8 cellular contexts compared by ENCODE assay signal in genomic region chr16:1543085-1543896, GRCh38. TPM values are rescaled to one million over a fixed set of nuclear protein-coding genes. Genes with fewer than 3 reads are reported as not detected.
DNase-seq lines count a peak whose midpoint lies in the region; FAIRE-seq and TF ChIP-seq lines count a peak whose summit lies in the region.

No MANE protein-coding gene starts in this region.

- DNase-seq in CD4-positive, alpha-beta memory T cell: peak in 4 of 5 donors; percentile 15 to 76 (median 38)
- DNase-seq in activated CD4-positive, alpha-beta T cell treated with anti-CD3 and anti-CD28 coated beads, Interleukin-2, amount 10 ng/mL, durations not matched to agents 24 days and 14 days: peak; percentile 83
- DNase-seq in endothelial cell of umbilical vein (ENCODE audit: low read depth, low spot score): peak; percentile 92
- DNase-seq in mucosa of gallbladder (ENCODE audit: low spot score): peak; percentile 46
- DNase-seq in NCI-H510A (lab: John Stamatoyannopoulos, UW): no peak
- DNase-seq in NCI-H2029 (lab: John Stamatoyannopoulos, UW): no peak

- H3K4me2 ChIP-seq in endothelial cell of umbilical vein (ENCODE audit: insufficient read depth, low read length): peak overlapping the region; percentile 18

- peak; percentile 99 for FAIRE-seq in endothelial cell of umbilical vein (lab: Jason Lieb, UNC)

- peaks cover 22 to 69% of the 10 kb centered on the region in 2 donors for H3K36me3 Mint-ChIP-seq in CD4-positive, alpha-beta memory T cell
- no peaks in the 10 kb centered on the region for H3K36me3 Mint-ChIP-seq in IgD-negative memory B cell
- H3K36me3 Mint-ChIP-seq in activated CD4-positive, alpha-beta T cell treated with anti-CD3 and anti-CD28 coated beads, Interleukin-2, amount 10 ng/mL, durations not matched to agents 24 days and 14 days (ENCODE audit: low read depth): peaks cover 38% of the 10 kb centered on the region

- TF ChIP-seq CTCF in endothelial cell of umbilical vein (IDR thresholded peaks at IDR 0.05; ENCODE audit: extremely low read depth in 1 of 2, insufficient read depth in 1 of 2, low read depth in 1 of 2, low read length in 2 of 2): peak; percentile 23 to 26

- dilution Hi-C loops in endothelial cell of umbilical vein (cut with MboI; ENCODE audit: extremely low pct_ligation_motif_present, low sequenced_read_pairs): no loop called here

- intact Hi-C loops in CD4-positive, alpha-beta memory T cell (cut with micrococcal nuclease): loop anchor here (2.0 kb wide), 1 partner anchor 14 kb away; no protein-coding TSS in a partner anchor
- intact Hi-C loops in activated CD4-positive, alpha-beta T cell treated with anti-CD3 and anti-CD28 coated beads, Interleukin-2, amount 10 ng/mL, durations not matched to agents 24 days and 14 days (cut with micrococcal nuclease): loop anchor here (1.0 to 2.0 kb wide), 3 partner anchors 8 to 68 kb away; partner anchors contain the start of gene TELO2
- intact Hi-C loops in endothelial cell of umbilical vein (cut with micrococcal nuclease): loop anchor here (1.0 to 5.0 kb wide), 5 partner anchors 10 to 136 kb away; partner anchors contain the start of genes CRAMP1, IFT140 and TMEM204

- TSS peak; percentile 23 for BruUV-seq in endothelial cell of umbilical vein (replicated peaks; lab: Mats Ljungman, UMichigan)

- no peaks in the 10 kb centered on the region for H3K27me3 Mint-ChIP-seq in CD4-positive, alpha-beta memory T cell
- H3K27me3 Mint-ChIP-seq in IgD-negative memory B cell: no peaks in the 10 kb centered on the region
- H3K27me3 Mint-ChIP-seq in activated CD4-positive, alpha-beta T cell treated with anti-CD3 and anti-CD28 coated beads, Interleukin-2, amount 10 ng/mL, durations not matched to agents 24 days and 14 days: no peaks in the 10 kb centered on the region

- H3K27me3 ChIP-seq in CD4-positive, alpha-beta memory T cell (ENCODE audit: insufficient read depth, low read length): no peaks in the 10 kb centered on the region
- no peaks in the 10 kb centered on the region for H3K27me3 ChIP-seq in endothelial cell of umbilical vein (ENCODE audit: control insufficient read depth in 2 of 2, insufficient read depth in 2 of 2, low read length in 2 of 2)
- H3K27me3 ChIP-seq in subcutaneous abdominal adipose tissue (ENCODE audit: control insufficient read depth in 5 of 5, insufficient read depth in 4 of 5, low read length in 5 of 5): peaks cover 0 to 2% (median 0%) of the 10 kb centered on the region in 5 donors

- no peaks in the 10 kb centered on the region for H3K9me3 Mint-ChIP-seq in CD4-positive, alpha-beta memory T cell
- no peaks in the 10 kb centered on the region for H3K9me3 Mint-ChIP-seq in IgD-negative memory B cell
- no peaks in the 10 kb centered on the region for H3K9me3 Mint-ChIP-seq in activated CD4-positive, alpha-beta T cell treated with anti-CD3 and anti-CD28 coated beads, Interleukin-2, amount 10 ng/mL, durations not matched to agents 24 days and 14 days

- peak overlapping the region; percentile 22 for H2AFZ ChIP-seq in endothelial cell of umbilical vein (ENCODE audit: low read depth, low read length)

- H3K4me1 Mint-ChIP-seq in CD4-positive, alpha-beta memory T cell: peaks cover 29 to 90% (median 66%) of the 10 kb centered on the region in 4 donors
- H3K4me1 Mint-ChIP-seq in IgD-negative memory B cell: peaks cover 12 to 21% (median 21%) of the 10 kb centered on the region in 3 donors
- H3K4me1 Mint-ChIP-seq in activated CD4-positive, alpha-beta T cell treated with anti-CD3 and anti-CD28 coated beads, Interleukin-2, amount 10 ng/mL, durations not matched to agents 24 days and 14 days: peaks cover 35% of the 10 kb centered on the region

- peaks cover 37% of the 10 kb centered on the region for H3K36me3 ChIP-seq in CD4-positive, alpha-beta memory T cell (ENCODE audit: insufficient read depth, low read length)
- H3K36me3 ChIP-seq in endothelial cell of umbilical vein (ENCODE audit: control insufficient read depth in 2 of 2, extremely low read depth in 1 of 2, insufficient read depth in 2 of 2, low read length in 2 of 2) (peaks cover 2 to 27% of the 10 kb centered on the region in 2 experiments), subcutaneous abdominal adipose tissue (ENCODE audit: control insufficient read depth in 5 of 5, insufficient read depth in 5 of 5, low read length in 5 of 5) (peaks cover 0 to 65% (median 52%) of the 10 kb centered on the region in 5 donors)

- H3K9me3 ChIP-seq in CD4-positive, alpha-beta memory T cell (ENCODE audit: control insufficient read depth in 1 of 2, low read length in 2 of 2): no peaks in the 10 kb centered on the region
- H3K9me3 ChIP-seq in endothelial cell of umbilical vein (replicated peaks; ENCODE audit: control insufficient read depth, insufficient read depth, low read length) (no peaks in the 10 kb centered on the region), subcutaneous abdominal adipose tissue (ENCODE audit: control insufficient read depth in 5 of 5, low read length in 5 of 5) (no peaks in the 10 kb centered on the region)

- H3K4me3 ChIP-seq in CD4-positive, alpha-beta memory T cell (ENCODE audit: low read length in 2 of 2): peak overlapping the region in 1 of 2 donors; percentile 6
- H3K4me3 ChIP-seq in endothelial cell of umbilical vein (replicated peaks in 1 of 3; ENCODE audit: insufficient read depth in 1 of 3, low read depth in 1 of 3, low read length in 3 of 3) (no peak overlapping the region), subcutaneous abdominal adipose tissue (ENCODE audit: low read depth in 1 of 5, low read length in 5 of 5) (peak overlapping the region in 3 of 5 donors; percentile 22 to 27 (median 23))

- POLR2A ChIA-PET in CD4-positive, alpha-beta memory T cell (lab: Charles Lee; ENCODE audit: partially characterized antibody): interaction anchor here (1.0 to 6.6 kb wide), 6 partner anchors 8 to 123 kb away, joined by 3 to 47 read pairs (median 4); partner anchors contain the start of genes TMEM204 and UQCC4
- POLR2A ChIA-PET in endothelial cell of umbilical vein (lab: Charles Lee): interaction anchor here (0.6 to 1.4 kb wide), 2 partner anchors 11 to 162 kb away, joined by 3 to 6 read pairs; no protein-coding TSS in a partner anchor

- H3K9ac ChIP-seq in endothelial cell of umbilical vein (replicated peaks; ENCODE audit: extremely low read depth, insufficient read depth, low read length): peak overlapping the region; percentile 64
- peak overlapping the region in 1 of 5 donors; percentile 19 for H3K9ac ChIP-seq in subcutaneous abdominal adipose tissue (ENCODE audit: low read length in 5 of 5)

- TF ChIP-seq POLR2A in endothelial cell of umbilical vein (IDR thresholded peaks at IDR 0.05; ENCODE audit: low read depth, low read length): no peak

- CTCF ChIA-PET in CD4-positive, alpha-beta memory T cell (lab: Charles Lee; ENCODE audit: partially characterized antibody): no interaction called here
- CTCF ChIA-PET in endothelial cell of umbilical vein (lab: Charles Lee): interaction anchor here (0.5 to 1.8 kb wide), 11 partner anchors 10 to 163 kb away, joined by 3 to 19 read pairs (median 3); partner anchors contain the start of genes IFT140, MAPK8IP3, TELO2 and TMEM204

- peak overlapping the region; percentile 27 to 94 (median 80) for H3K27ac Mint-ChIP-seq in CD4-positive, alpha-beta memory T cell
- H3K27ac Mint-ChIP-seq in IgD-negative memory B cell: peak overlapping the region; percentile 21 to 80 (median 56)
- H3K27ac Mint-ChIP-seq in activated CD4-positive, alpha-beta T cell treated with anti-CD3 and anti-CD28 coated beads, Interleukin-2, amount 10 ng/mL, durations not matched to agents 24 days and 14 days: peak overlapping the region; percentile 88

- H3K79me2 ChIP-seq in endothelial cell of umbilical vein (ENCODE audit: control insufficient read depth, insufficient read depth, low read length): peaks cover 10% of the 10 kb centered on the region

- peaks cover 85% of the 10 kb centered on the region for H3K4me1 ChIP-seq in CD4-positive, alpha-beta memory T cell (ENCODE audit: insufficient read depth, low read length)
- peaks cover 51% of the 10 kb centered on the region for H3K4me1 ChIP-seq in endothelial cell of umbilical vein (ENCODE audit: control insufficient read depth, extremely low read depth, insufficient read depth, low read length)
- H3K4me1 ChIP-seq in subcutaneous abdominal adipose tissue (ENCODE audit: control insufficient read depth in 5 of 5, insufficient read depth in 5 of 5, low read length in 5 of 5): peaks cover 21 to 99% (median 68%) of the 10 kb centered on the region in 5 donors

- peak overlapping the region in 7 of 8 donors; percentile 72 to 84 (median 79) for H3K4me3 Mint-ChIP-seq in CD4-positive, alpha-beta memory T cell
- peak overlapping the region; percentile 14 to 95 (median 72) for H3K4me3 Mint-ChIP-seq in IgD-negative memory B cell
- peak overlapping the region; percentile 70 for H3K4me3 Mint-ChIP-seq in activated CD4-positive, alpha-beta T cell treated with anti-CD3 and anti-CD28 coated beads, Interleukin-2, amount 10 ng/mL, durations not matched to agents 24 days and 14 days

- no peaks in the 10 kb centered on the region for H3K9me1 ChIP-seq in endothelial cell of umbilical vein (replicated peaks; ENCODE audit: control insufficient read depth, extremely low read depth, insufficient read depth, low read length)

- H3K27ac ChIP-seq in CD4-positive, alpha-beta memory T cell (ENCODE audit: low read depth, low read length): peak overlapping the region; percentile 42
- H3K27ac ChIP-seq in endothelial cell of umbilical vein (ENCODE audit: insufficient read depth, low read depth, low read length): peak overlapping the region; percentile 98
- peak overlapping the region; percentile 72 for H3K27ac ChIP-seq in subcutaneous abdominal adipose tissue (ENCODE audit: low read depth, low read length)

- no peaks in the 10 kb centered on the region for H4K20me1 ChIP-seq in endothelial cell of umbilical vein (replicated peaks; ENCODE audit: control insufficient read depth, extremely low read depth, insufficient read depth, low read length)

RNA-seq across cellular contexts. Expression of gene TMEM204, which starts 9.8 kb away (rescaled TPM):
- 100 to 1,000 TPM; 124 to 125 TPM for total RNA-seq in CD4-positive, alpha-beta memory T cell
- 10 to 100 TPM; 95.9 to 97.1 TPM for polyA plus RNA-seq in CD4-positive, alpha-beta memory T cell
- polyA plus RNA-seq in IgD-negative memory B cell (2.9 TPM), endothelial cell of umbilical vein (50.7 and 68.8 TPM in 2 replicates)
- total RNA-seq in activated CD4-positive, alpha-beta T cell treated with anti-CD3 and anti-CD28 coated beads, Interleukin-2, amount 10 ng/mL, durations not matched to agents 24 days and 14 days: 19.9 and 20.8 TPM in 2 replicates
- total RNA-seq in endothelial cell of umbilical vein (32.5 and 37.5 TPM in 2 replicates), mucosa of gallbladder (23.1 TPM)
- 27.0 and 28.3 TPM in 2 replicates for polyA plus RNA-seq in endothelial cell of umbilical vein (2011; cell fraction: cytosol; rRNA removed)
- 12.0 and 13.7 TPM in 2 replicates for polyA plus RNA-seq in endothelial cell of umbilical vein (2011; cell fraction: nucleus; rRNA removed)
- 11.0 and 16.4 TPM in 2 replicates for polyA plus RNA-seq in endothelial cell of umbilical vein (2012)
- polyA minus RNA-seq in endothelial cell of umbilical vein: 20.9 and 24.0 TPM in 2 replicates
- not detected for polyA minus RNA-seq in endothelial cell of umbilical vein (2011; cell fraction: cytosol; rRNA and poly(A)+ RNA removed)
- polyA minus RNA-seq in endothelial cell of umbilical vein (2011; cell fraction: nucleus; rRNA and poly(A)+ RNA removed): 5.5 and 9.4 TPM in 2 replicates

RNA-seq across cellular contexts. Expression of gene TELO2, which starts 50.1 kb away (rescaled TPM):
- total RNA-seq in CD4-positive, alpha-beta memory T cell: 10 to 100 TPM; 55.3 to 56.0 TPM
- 10 to 100 TPM; 11.3 to 14.5 TPM for polyA plus RNA-seq in CD4-positive, alpha-beta memory T cell
- polyA plus RNA-seq in IgD-negative memory B cell (37.4 TPM), endothelial cell of umbilical vein (30.7 and 32.8 TPM in 2 replicates)
- 91.4 and 101 TPM in 2 replicates for total RNA-seq in activated CD4-positive, alpha-beta T cell treated with anti-CD3 and anti-CD28 coated beads, Interleukin-2, amount 10 ng/mL, durations not matched to agents 24 days and 14 days
- total RNA-seq in endothelial cell of umbilical vein (60.5 and 61.6 TPM in 2 replicates), mucosa of gallbladder (49.8 TPM)
- polyA plus RNA-seq in endothelial cell of umbilical vein (2011; cell fraction: cytosol; rRNA removed): 14.5 and 21.1 TPM in 2 replicates
- polyA plus RNA-seq in endothelial cell of umbilical vein (2011; cell fraction: nucleus; rRNA removed): 124 and 125 TPM in 2 replicates
- polyA plus RNA-seq in endothelial cell of umbilical vein (2012): 25.5 and 32.2 TPM in 2 replicates
- polyA minus RNA-seq in endothelial cell of umbilical vein: 9.7 and 17.8 TPM in 2 replicates
- 16.3 TPM for polyA minus RNA-seq in endothelial cell of umbilical vein (2011; cell fraction: cytosol; rRNA and poly(A)+ RNA removed)
- polyA minus RNA-seq in endothelial cell of umbilical vein (2011; cell fraction: nucleus; rRNA and poly(A)+ RNA removed): 21.6 and 26.8 TPM in 2 replicates

RNA-seq across cellular contexts. Expression of gene PTX4, which starts 54.5 kb away (rescaled TPM):
- not detected for total RNA-seq in CD4-positive, alpha-beta memory T cell
- polyA plus RNA-seq in CD4-positive, alpha-beta memory T cell: not detected
- not detected for polyA plus RNA-seq in IgD-negative memory B cell
- total RNA-seq in activated CD4-positive, alpha-beta T cell treated with anti-CD3 and anti-CD28 coated beads, Interleukin-2, amount 10 ng/mL, durations not matched to agents 24 days and 14 days: not detected in 2 replicates
- 0.31 TPM in 1 of 2 replicates, not detected in the other for total RNA-seq in endothelial cell of umbilical vein
- polyA plus RNA-seq in endothelial cell of umbilical vein: not detected in 2 replicates
- not detected in 2 replicates for polyA plus RNA-seq in endothelial cell of umbilical vein (2011; cell fraction: cytosol; rRNA removed)
- not detected in 2 replicates for polyA plus RNA-seq in endothelial cell of umbilical vein (2011; cell fraction: nucleus; rRNA removed)
- polyA plus RNA-seq in endothelial cell of umbilical vein (2012): not detected in 2 replicates
- not detected in 2 replicates for polyA minus RNA-seq in endothelial cell of umbilical vein
- not detected for polyA minus RNA-seq in endothelial cell of umbilical vein (2011; cell fraction: cytosol; rRNA and poly(A)+ RNA removed)
- polyA minus RNA-seq in endothelial cell of umbilical vein (2011; cell fraction: nucleus; rRNA and poly(A)+ RNA removed): not detected in 2 replicates
- 0.14 TPM for total RNA-seq in mucosa of gallbladder

Comparison
In these comparisons a context has a peak if more than half of its experiments do, and no peak if none do; other contexts are left out.
1. DNase-seq: peak in CD4-positive, alpha-beta memory T cell (4 of 5), activated CD4-positive, alpha-beta T cell treated with anti-CD3 and anti-CD28 coated beads, Interleukin-2, amount 10 ng/mL, durations not matched to agents 24 days and 14 days (single experiment), endothelial cell of umbilical vein (single experiment) and mucosa of gallbladder (single experiment); none in NCI-H510A (single experiment) and NCI-H2029 (single experiment).
2. H3K27ac ChIP-seq: peak in every context shown above with its lines; median percentile 98 in endothelial cell of umbilical vein; 72 in subcutaneous abdominal adipose tissue; 42 in CD4-positive, alpha-beta memory T cell.
3. H3K4me3 ChIP-seq: peak in subcutaneous abdominal adipose tissue (3 of 5); none in endothelial cell of umbilical vein (0 of 3).
4. Peak in every context shown above with its lines, with median percentiles within 50 percentile points of each other: H3K27ac Mint-ChIP-seq and H3K4me3 Mint-ChIP-seq.